ENCODE assay signal across 1 cellular context in genomic region chr5:122297587-122298298, GRCh38.
TF ChIP-seq lines count a peak whose summit lies in the region.

No MANE protein-coding gene starts in this region.

TF ChIP-seq in H1, 55 proteins besides CTCF, POLR2A, EP300 and RAD21 (continued from another document):
- no peak for TF ChIP-seq RFX5 (IDR thresholded peaks at IDR 0.05; ENCODE audit: borderline replicate concordance, low read depth, low read length)
